8 cellular contexts compared by ENCODE assay signal in genomic region chr14:105492051-105492965, GRCh38. TPM values are rescaled to one million over a fixed set of nuclear protein-coding genes. Genes with fewer than 3 reads are reported as not detected.
DNase-seq lines count a peak whose midpoint lies in the region; ATAC-seq and TF ChIP-seq lines count a peak whose summit lies in the region.

No MANE protein-coding gene starts in this region.

- no peaks in the 10 kb centered on the region for H3K27me3 ChIP-seq in DND-41 (ENCODE audit: insufficient read depth, low read length, poor library complexity)
- no peaks in the 10 kb centered on the region for H3K27me3 ChIP-seq in OCI-LY1 (ENCODE audit: insufficient read depth, low read length)
- H3K27me3 ChIP-seq in endodermal cell (ENCODE audit: control insufficient read depth, insufficient read depth, low read length, poor library complexity, severe bottlenecking) = peaks cover 9% of the 10 kb centered on the region
- H3K27me3 ChIP-seq in osteoblast (ENCODE audit: insufficient read depth, low read length) = peaks cover 8% of the 10 kb centered on the region

- H2AFZ ChIP-seq in DND-41 (ENCODE audit: low read depth, low read length) (no peak overlapping the region), OCI-LY1 (ENCODE audit: low read length) (no peak overlapping the region), osteoblast (ENCODE audit: low read length) (no peak overlapping the region)

- H3K4me3 Mint-ChIP-seq in endodermal cell = peak overlapping the region; percentile 64

- H3K4me3 ChIP-seq in DND-41 (ENCODE audit: low read depth in 1 of 2, low read length in 2 of 2) = peak overlapping the region; percentile 66 to 77; a peak in 3 of 4 replicates
- peak overlapping the region; percentile 85 for H3K4me3 ChIP-seq in OCI-LY1 (ENCODE audit: low read depth, low read length, poor library complexity, severe bottlenecking)
- peak overlapping the region; percentile 81 for H3K4me3 ChIP-seq in endodermal cell (ENCODE audit: low read length)
- H3K4me3 ChIP-seq in osteoblast (ENCODE audit: insufficient read depth, low read length) = peak overlapping the region; percentile 77

- ATAC-seq in DND-41 (ENCODE audit: insufficient read depth, low read depth) (no peak), HG02610 (IDR thresholded peaks at IDR 0.05; ENCODE audit: unreplicated experiment) (no peak)

- H3K9me3 Mint-ChIP-seq in endodermal cell = peaks cover 3% of the 10 kb centered on the region

- DNase-seq in DND-41 = no peak
- peak; percentile 35 for DNase-seq in endodermal cell
- DNase-seq in osteoblast (ENCODE audit: insufficient read length, low spot score, missing footprints) = peak; percentile 89
- no peak for DNase-seq in SW480 (ENCODE audit: low spot score)
- no peak for DNase-seq in D341Med (ENCODE audit: low spot score)
- no peak for DNase-seq in T1000 (lab: John Stamatoyannopoulos, UW)

- H3K4me1 Mint-ChIP-seq in endodermal cell = peaks cover 4% of the 10 kb centered on the region

- H3K27me3 Mint-ChIP-seq in endodermal cell (ENCODE audit: insufficient read depth) = peaks cover 19% of the 10 kb centered on the region

- H3K27ac Mint-ChIP-seq in endodermal cell = peak overlapping the region; percentile 79

- peaks cover 46% of the 10 kb centered on the region for H4K20me1 ChIP-seq in DND-41 (ENCODE audit: insufficient read depth, low read length)
- no peaks in the 10 kb centered on the region for H4K20me1 ChIP-seq in OCI-LY1 (ENCODE audit: insufficient read depth, low read length)
- peaks cover 2% of the 10 kb centered on the region for H4K20me1 ChIP-seq in osteoblast (ENCODE audit: insufficient read depth, low read length)

- no peak overlapping the region; the same call in 1 of the 2 replicates for H3K27ac ChIP-seq in DND-41 (ENCODE audit: low read length)
- H3K27ac ChIP-seq in OCI-LY1 (ENCODE audit: low read depth, low read length, poor library complexity, severe bottlenecking) = no peak overlapping the region
- H3K27ac ChIP-seq in endodermal cell (ENCODE audit: low read depth, low read length) = no peak overlapping the region
- no peak overlapping the region for H3K27ac ChIP-seq in osteoblast (ENCODE audit: low read depth, low read length)

- peaks cover 13% of the 10 kb centered on the region for H3K79me2 ChIP-seq in DND-41 (ENCODE audit: insufficient read depth, low read length)
- H3K79me2 ChIP-seq in OCI-LY1 (ENCODE audit: insufficient read depth, low read length) = no peaks in the 10 kb centered on the region
- H3K79me2 ChIP-seq in osteoblast (ENCODE audit: insufficient read depth, low read length) = no peaks in the 10 kb centered on the region

- H3K9me2 ChIP-seq in OCI-LY1 (ENCODE audit: low read depth, low read length) = no peaks in the 10 kb centered on the region

- 94 to 95% methylated on average over 13 to 24 of the region's 24 CpGs for WGBS in endodermal cell (ENCODE audit: insufficient coverage in 1 of 2, insufficient read length in 1 of 2), 2 experiments

- H3K9ac ChIP-seq in DND-41 (ENCODE audit: low read depth, low read length) (peak overlapping the region; percentile 94), OCI-LY1 (ENCODE audit: low read length) (peak overlapping the region; percentile 17; the same call in 1 of the 2 replicates), endodermal cell (ENCODE audit: extremely low read depth, low read length, poor library complexity, severe bottlenecking) (no peak overlapping the region)

- H3K9me3 ChIP-seq in DND-41 (ENCODE audit: insufficient read depth, low read length, severe bottlenecking) = no peaks in the 10 kb centered on the region
- H3K9me3 ChIP-seq in OCI-LY1 (ENCODE audit: low read length) = no peaks in the 10 kb centered on the region
- no peaks in the 10 kb centered on the region for H3K9me3 ChIP-seq in endodermal cell (ENCODE audit: control insufficient read depth, low read length)
- no peaks in the 10 kb centered on the region for H3K9me3 ChIP-seq in osteoblast (ENCODE audit: low read depth, low read length)

- no peaks in the 10 kb centered on the region for H3F3A ChIP-seq in OCI-LY1 (ENCODE audit: insufficient read depth, low read length)

- H3K36me3 Mint-ChIP-seq in endodermal cell (ENCODE audit: low read depth) = no peaks in the 10 kb centered on the region

- H3K4me1 ChIP-seq in DND-41 (ENCODE audit: insufficient read depth, low read length) = peaks cover 43% of the 10 kb centered on the region
- peaks cover 29% of the 10 kb centered on the region for H3K4me1 ChIP-seq in OCI-LY1 (ENCODE audit: insufficient read depth, low read length, severe bottlenecking)
- H3K4me1 ChIP-seq in endodermal cell (ENCODE audit: control insufficient read depth, insufficient read depth, low read length) = no peaks in the 10 kb centered on the region
- H3K4me1 ChIP-seq in osteoblast (ENCODE audit: insufficient read depth, low read length) = peaks cover 3% of the 10 kb centered on the region

- H3K36me3 ChIP-seq in DND-41 (ENCODE audit: insufficient read depth, low read length) (peaks cover 33% of the 10 kb centered on the region), OCI-LY1 (ENCODE audit: insufficient read depth, low read length) (no peaks in the 10 kb centered on the region; the same call in 1 of the 2 replicates), endodermal cell (ENCODE audit: control insufficient read depth, insufficient read depth, low read length) (no peaks in the 10 kb centered on the region), osteoblast (ENCODE audit: insufficient read depth, low read length) (no peaks in the 10 kb centered on the region)

- TF ChIP-seq CTCF in DND-41 (IDR thresholded peaks at IDR 0.05; ENCODE audit: borderline replicate concordance, extremely low read depth, low read length, poor library complexity, severe bottlenecking) = no peak
- TF ChIP-seq CTCF in OCI-LY1 (IDR thresholded peaks at IDR 0.05; ENCODE audit: low read length) = no peak
- no peak for TF ChIP-seq CTCF in endodermal cell (conservative IDR thresholded peaks at IDR 0.05)
- TF ChIP-seq CTCF in osteoblast (IDR thresholded peaks at IDR 0.05; ENCODE audit: extremely low read depth, low read depth, low read length) = no peak

- H3K4me2 ChIP-seq in DND-41 (ENCODE audit: insufficient read depth, low read length) = peak overlapping the region; percentile 67
- H3K4me2 ChIP-seq in OCI-LY1 (ENCODE audit: low read length) = peak overlapping the region; percentile 64
- H3K4me2 ChIP-seq in osteoblast (ENCODE audit: insufficient read depth, low read length) = peak overlapping the region; percentile 89

RNA-seq across cellular contexts. Expression of gene TEDC1, which starts 1.3 kb away (rescaled TPM):
- total RNA-seq in endodermal cell (10 to 100 TPM in 1 of 2 donors, 1 to 10 TPM in 1; 9.1 to 23.8 TPM), osteoblast (3.2 and 5.1 TPM in 2 replicates)
- 21.3 TPM for polyA plus RNA-seq in endodermal cell (2013, experiment 1 of 2)
- 19.0 TPM for polyA plus RNA-seq in endodermal cell (2013, experiment 2 of 2)

RNA-seq across cellular contexts. Expression of gene CRIP1, which starts 5.6 kb away (rescaled TPM):
- total RNA-seq in endodermal cell (10 to 100 TPM in 1 of 2 donors, 1 to 10 TPM in 1; 7.0 to 47.1 TPM), osteoblast (5.0 and 8.7 TPM in 2 replicates)
- 29.7 TPM for polyA plus RNA-seq in endodermal cell (2013, experiment 1 of 2)
- 32.3 TPM for polyA plus RNA-seq in endodermal cell (2013, experiment 2 of 2)

RNA-seq across cellular contexts. Expression of gene CRIP2, which starts 17.7 kb away (rescaled TPM):
- total RNA-seq in endodermal cell (1 to 10 TPM; 3.9 to 5.3 TPM), osteoblast (31.5 and 43.8 TPM in 2 replicates)
- 96.3 TPM for polyA plus RNA-seq in endodermal cell (2013, experiment 1 of 2)
- 93.1 TPM for polyA plus RNA-seq in endodermal cell (2013, experiment 2 of 2)

RNA-seq across cellular contexts. Expression of gene TMEM121, which starts 34.1 kb away (rescaled TPM):
- total RNA-seq in endodermal cell (1 to 10 TPM in 1 of 2 donors, under 1 TPM in 1; 0.29 to 1.5 TPM), osteoblast (1.8 and 2.7 TPM in 2 replicates)
- polyA plus RNA-seq in endodermal cell (2013, experiment 1 of 2) = 5.8 TPM
- polyA plus RNA-seq in endodermal cell (2013, experiment 2 of 2) = 6.1 TPM

Comparison
In these comparisons a context has a peak if more than half of its experiments do, and no peak if none do; other contexts are left out.
1. DNase-seq: peak in endodermal cell (single experiment) and osteoblast (single experiment); none in DND-41 (single experiment), SW480 (single experiment), D341Med (single experiment) and T1000 (single experiment).
2. Peak in every context shown above with its lines, with median percentiles within 50 percentile points of each other: H3K4me2 ChIP-seq and H3K4me3 ChIP-seq.